Comparison of ENCODE assay signal across 11 cellular contexts in the genomic region with DNA sequence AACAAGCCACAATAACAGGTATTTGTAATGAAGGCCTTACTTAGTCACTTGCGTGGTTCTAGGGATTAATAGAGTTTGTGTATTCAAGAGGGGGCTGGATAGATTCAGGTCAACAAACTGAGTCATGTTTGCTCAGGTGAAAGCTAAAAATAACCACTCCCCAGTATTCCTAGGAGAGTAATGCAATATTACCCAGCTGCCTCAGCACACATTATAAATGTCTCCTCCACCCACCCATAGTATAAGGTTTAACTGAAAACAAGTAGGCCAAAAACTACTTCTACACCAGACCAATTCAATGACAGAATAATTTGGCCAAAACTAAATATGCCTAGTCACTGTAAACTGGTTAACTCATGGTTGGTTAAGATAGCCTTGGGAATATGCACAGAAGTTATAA. TPM values are rescaled to one million over a fixed set of nuclear protein-coding genes. Genes with fewer than 3 reads are reported as not detected.
DNase-seq lines count a peak whose midpoint lies in the region; ATAC-seq and TF ChIP-seq lines count a peak whose summit lies in the region.
"Had no signal": no experiment of that assay in that cellular context is flagged by ENCODE, and none has a peak within 500 bp of the region (broad histone marks: within the 10 kb centered on the region; RNA-seq: fewer than 3 reads in every experiment).

No MANE protein-coding gene starts in this region.

- no peak for TF ChIP-seq CTCF in chondrocyte (IDR thresholded peaks at IDR 0.05)

- H3K4me1 Mint-ChIP-seq in chondrocyte (ENCODE audit: low read depth), result peaks cover 59% of the 10 kb centered on the region
- no peaks in the 10 kb centered on the region for H3K4me1 Mint-ChIP-seq in naive thymus-derived CD8-positive, alpha-beta T cell
- H3K4me1 Mint-ChIP-seq: CD4-positive, CD25-positive, alpha-beta regulatory T cell; memory B cell had no signal

- H3K27me3 ChIP-seq in mucosa of stomach (ENCODE audit: control insufficient read depth, insufficient read depth, low read length), result no peaks in the 10 kb centered on the region

- no peaks in the 10 kb centered on the region for H3K9me3 ChIP-seq in mucosa of stomach (ENCODE audit: control insufficient read depth, low read length)

- H3K36me3 Mint-ChIP-seq in chondrocyte (ENCODE audit: low read depth), result peaks cover 6% of the 10 kb centered on the region
- no peaks in the 10 kb centered on the region for H3K36me3 Mint-ChIP-seq in naive thymus-derived CD8-positive, alpha-beta T cell
- H3K36me3 Mint-ChIP-seq: CD4-positive, CD25-positive, alpha-beta regulatory T cell; memory B cell had no signal

- no peak overlapping the region for H3K4me3 Mint-ChIP-seq in chondrocyte (ENCODE audit: unreplicated experiment)
- no peak overlapping the region for H3K4me3 Mint-ChIP-seq in naive thymus-derived CD8-positive, alpha-beta T cell
- H3K4me3 Mint-ChIP-seq: CD4-positive, CD25-positive, alpha-beta regulatory T cell; memory B cell had no signal

- peak; percentile 85 for DNase-seq in DMS153 (lab: John Stamatoyannopoulos, UW)
- peak; percentile 71 for DNase-seq in NCI-H2081 treated with DMSO at 0.1 percent for 48 hours (lab: John Stamatoyannopoulos, UW)
- DNase-seq in chondrocyte (ENCODE audit: low spot score), result no peak
- DNase-seq in cerebellum (ENCODE audit: low spot score), result no peak
- DNase-seq in naive thymus-derived CD8-positive, alpha-beta T cell, result no peak
- no peak for DNase-seq in NCI-H226
- DNase-seq: CD4-positive, CD25-positive, alpha-beta regulatory T cell; effector CD4-positive, alpha-beta T cell had no signal

- H3K9ac ChIP-seq in mucosa of stomach (ENCODE audit: low read length), result peak overlapping the region; percentile 37

- no peak for ATAC-seq in naive thymus-derived CD8-positive, alpha-beta T cell
- ATAC-seq in HG03039 (IDR thresholded peaks at IDR 0.05; ENCODE audit: unreplicated experiment), result no peak

- peaks cover 37% of the 10 kb centered on the region for H3K4me1 ChIP-seq in mucosa of stomach (ENCODE audit: control insufficient read depth, insufficient read depth, low read length)

- no peak overlapping the region for H3K4me3 ChIP-seq in mucosa of stomach (ENCODE audit: low read length)

- peak overlapping the region; percentile 60 for H3K27ac Mint-ChIP-seq in chondrocyte (ENCODE audit: unreplicated experiment)
- no peak overlapping the region for H3K27ac Mint-ChIP-seq in naive thymus-derived CD8-positive, alpha-beta T cell
- H3K27ac Mint-ChIP-seq: CD4-positive, CD25-positive, alpha-beta regulatory T cell; memory B cell had no signal

- POLR2A ChIA-PET in naive thymus-derived CD8-positive, alpha-beta T cell (lab: Charles Lee), result no interaction called here

- H3K27me3 Mint-ChIP-seq in chondrocyte (ENCODE audit: low read depth), result no peaks in the 10 kb centered on the region
- H3K27me3 Mint-ChIP-seq in naive thymus-derived CD8-positive, alpha-beta T cell, result peaks cover 0 to 4% (median 0%) of the 10 kb centered on the region in 5 donors
- H3K27me3 Mint-ChIP-seq: memory B cell had no signal

- no peaks in the 10 kb centered on the region for H3K9me3 Mint-ChIP-seq in chondrocyte (ENCODE audit: low read depth)
- peaks cover 0 to 2% (median 0%) of the 10 kb centered on the region in 9 donors for H3K9me3 Mint-ChIP-seq in naive thymus-derived CD8-positive, alpha-beta T cell
- H3K9me3 Mint-ChIP-seq: memory B cell had no signal

- no peaks in the 10 kb centered on the region for H3K36me3 ChIP-seq in mucosa of stomach (ENCODE audit: control insufficient read depth, insufficient read depth, low read length)

RNA-seq across cellular contexts. Expression of a gene that starts 34.4 kb away (rescaled TPM):
- total RNA-seq in chondrocyte, result 149 to 207 TPM (median 160 TPM) in 3 replicates
- total RNA-seq in cerebellum, result 52.9 TPM
- not detected for total RNA-seq in naive thymus-derived CD8-positive, alpha-beta T cell
- not detected for polyA plus RNA-seq in naive thymus-derived CD8-positive, alpha-beta T cell
- total RNA-seq: CD4-positive, CD25-positive, alpha-beta regulatory T cell had no signal
- polyA plus RNA-seq: CD4-positive, CD25-positive, alpha-beta regulatory T cell had no signal

Comparison
In these comparisons a context has a peak if more than half of its experiments do, and no peak if none do; other contexts are left out.
1. DNase-seq: peak in DMS153 (single experiment) and NCI-H2081 treated with DMSO at 0.1 percent for 48 hours (single experiment); none in chondrocyte (single experiment), cerebellum (single experiment), naive thymus-derived CD8-positive, alpha-beta T cell (0 of 10) and NCI-H226 (single experiment).
2. RNA of a gene that starts 34.4 kb away (total RNA-seq): 149 to 207 TPM in chondrocyte and 52.9 TPM in cerebellum (single experiment); not detected in naive thymus-derived CD8-positive, alpha-beta T cell; every median in the first group is over 10 times any median in the second.